Comparison of ENCODE assay signal across 8 cellular contexts in the genomic region with DNA sequence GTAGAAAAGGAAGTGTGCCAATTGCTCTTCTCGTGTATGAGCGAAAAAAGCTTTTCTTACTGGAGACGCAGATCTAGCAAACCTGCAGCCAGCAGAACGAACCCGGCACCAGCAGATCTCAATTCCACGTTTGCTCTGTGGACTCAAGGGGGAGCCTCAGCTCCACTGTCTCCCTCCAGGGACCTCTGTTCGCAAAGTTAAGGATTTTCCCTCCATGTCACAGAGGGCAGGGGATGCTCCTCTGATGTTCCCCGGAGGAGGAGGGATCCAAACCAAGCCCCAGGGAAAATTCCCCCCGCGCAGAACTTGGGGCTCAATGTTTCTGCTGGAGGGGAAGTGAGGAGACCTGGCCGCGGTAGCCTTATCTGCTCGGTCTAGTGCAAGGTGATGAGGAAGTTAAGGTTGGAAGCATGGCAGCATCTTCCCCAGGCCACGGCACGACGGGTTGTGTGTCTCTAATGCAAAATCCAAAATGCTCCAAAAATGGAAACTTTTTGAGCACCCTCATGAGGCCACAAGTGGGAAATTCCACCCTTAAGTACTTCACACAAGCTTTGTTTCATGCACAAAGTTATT. TPM values are rescaled to one million over a fixed set of nuclear protein-coding genes. Genes with fewer than 3 reads are reported as not detected.
DNase-seq lines count a peak whose midpoint lies in the region; ATAC-seq, FAIRE-seq and TF ChIP-seq lines count a peak whose summit lies in the region.

No MANE protein-coding gene starts in this region.

- no peaks in the 10 kb centered on the region for H3K9me1 ChIP-seq in K562 (ENCODE audit: control insufficient read depth, insufficient read depth, low read length)

- H2AFZ ChIP-seq in K562 (ENCODE audit: low read depth, low read length) (no peak overlapping the region), HepG2 (ENCODE audit: low read length) (no peak overlapping the region)

- no peaks in the 10 kb centered on the region for H3K27me3 ChIP-seq in K562 (ENCODE audit: control insufficient read depth in 2 of 2, insufficient read depth in 2 of 2, low read length in 2 of 2)
- no peaks in the 10 kb centered on the region for H3K27me3 ChIP-seq in HepG2 (ENCODE audit: control insufficient read depth in 1 of 2, insufficient read depth in 2 of 2, low read length in 2 of 2)
- no peaks in the 10 kb centered on the region for H3K27me3 ChIP-seq in colonic mucosa

- peak; percentile 17 to 55; a peak in 3 of 4 replicates for TF ChIP-seq RAD21 in K562 (CRISPR knock-in tag; conservative IDR thresholded peaks at IDR 0.05 in 1 of 2, IDR thresholded peaks at IDR 0.05 in 1 of 2)
- TF ChIP-seq RAD21 in HepG2 (CRISPR knock-in tag; IDR thresholded peaks at IDR 0.05), result peak; percentile 71

- in situ Hi-C loops in ACHN (cut with HindIII; ENCODE audit: low pct_ligation_motif_present, low pct_unique_long_range_greater_than_20kb, low sequenced_read_pairs), result no loop called here
- in situ Hi-C loops in K562 (cut with MboI), result no loop called here
- in situ Hi-C loops in HepG2 (cut with HindIII; ENCODE audit: extremely low pct_ligation_motif_present, low pct_unique_long_range_greater_than_20kb), result loop anchor here (5.0 to 10.0 kb wide), 2 partner anchors 77 to 100 kb away; no protein-coding TSS in a partner anchor

- 45% methylated on average over 16 of the region's 16 CpGs for WGBS in K562 (ENCODE audit: insufficient coverage, low coverage, missing lambda C conversion rate)
- 52% methylated on average over 16 of the region's 16 CpGs for WGBS in HepG2 (ENCODE audit: low lambda C conversion rate)

- CTCF ChIA-PET in K562 (lab: Yijun Ruan, JAX; ENCODE audit: low intra/inter-chr PET ratio), result no interaction called here
- CTCF ChIA-PET in HepG2 (lab: Yijun Ruan, JAX; ENCODE audit: low intra/inter-chr PET ratio, low total read pairs), result interaction anchor here (1.2 to 1.5 kb wide), 3 partner anchors 95 to 142 kb away, joined by 3 to 7 read pairs (median 5); no protein-coding TSS in a partner anchor

- BruUV-seq in K562 (replicated peaks; lab: Mats Ljungman, UMichigan) (no TSS peak), HepG2 (replicated peaks; lab: Mats Ljungman, UMichigan) (no TSS peak)

- intact Hi-C loops in K562 (cut with micrococcal nuclease), result loop anchor here (5.0 to 10.0 kb wide), 3 partner anchors 87 to 117 kb away; partner anchors contain the start of genes AMZ1 and GRIFIN
- intact Hi-C loops in HepG2 (cut with micrococcal nuclease; ENCODE audit: unreplicated experiment), result loop anchor here (1.0 to 10.0 kb wide), 4 partner anchors 69 to 114 kb away; partner anchors contain the start of gene GRIFIN
- intact Hi-C loops in colonic mucosa (cut with DNase I), result no loop called here

- H3K36me3 ChIP-seq in K562 (ENCODE audit: control insufficient read depth, insufficient read depth, low read length), result no peaks in the 10 kb centered on the region; the same call in 2 of the 3 replicates
- H3K36me3 ChIP-seq in HepG2 (replicated peaks in 1 of 2; ENCODE audit: control insufficient read depth in 1 of 2, insufficient read depth in 2 of 2, low read length in 2 of 2), result no peaks in the 10 kb centered on the region
- H3K36me3 ChIP-seq in colonic mucosa, result no peaks in the 10 kb centered on the region

- ATAC-seq in HG03066 (IDR thresholded peaks at IDR 0.05; ENCODE audit: low read depth, unreplicated experiment) (peak; percentile 32), K562 (peak; percentile 78), HepG2 (peak; percentile 92)

- no peaks in the 10 kb centered on the region for H3K79me2 ChIP-seq in K562 (ENCODE audit: control insufficient read depth, insufficient read depth, low read length)
- H3K79me2 ChIP-seq in HepG2 (ENCODE audit: insufficient read depth, low read length), result no peaks in the 10 kb centered on the region

- TF ChIP-seq POLR2A in K562 (conservative IDR thresholded peaks at IDR 0.05) (no peak), HepG2 (IDR thresholded peaks at IDR 0.05; ENCODE audit: insufficient read depth in 1 of 2, low read depth in 2 of 2, low read length in 2 of 2) (no peak)

- TF ChIP-seq CTCF in K562 (IDR thresholded peaks at IDR 0.05 in 2 of 3, conservative IDR thresholded peaks at IDR 0.05 in 1 of 3; ENCODE audit: insufficient read depth in 2 of 3, low read depth in 1 of 3, low read length in 3 of 3), result peak; percentile 61 to 68 (median 66)
- peak; percentile 89 for TF ChIP-seq CTCF in HepG2 (CRISPR knock-in tag; IDR thresholded peaks at IDR 0.05)
- no peak for TF ChIP-seq CTCF in colonic mucosa (IDR thresholded peaks at IDR 0.05)

- peak; percentile 62 for FAIRE-seq in K562 (lab: Jason Lieb, UNC)
- peak; percentile 71 for FAIRE-seq in HepG2 (lab: Jason Lieb, UNC)

- POLR2A ChIA-PET in K562 (lab: Yijun Ruan, JAX) (interaction anchor here (0.6 kb wide), 1 partner anchor 1895 kb away, joined by 3 read pairs; no protein-coding TSS in a partner anchor), HepG2 (lab: Yijun Ruan, JAX) (no interaction called here)

- H4K20me1 ChIP-seq in K562 (replicated peaks; ENCODE audit: control insufficient read depth, insufficient read depth, low read length) (peaks cover 12% of the 10 kb centered on the region), HepG2 (ENCODE audit: insufficient read depth, low read length) (no peaks in the 10 kb centered on the region)

- H3K4me3 ChIP-seq in K562, result no peak overlapping the region
- peak overlapping the region in 2 of 3 experiments; percentile 26 to 55; a peak in 3 of 6 replicates for H3K4me3 ChIP-seq in HepG2 (replicated peaks in 1 of 3; ENCODE audit: insufficient read depth in 1 of 3, low read depth in 2 of 3, low read length in 3 of 3)
- no peak overlapping the region for H3K4me3 ChIP-seq in colonic mucosa

- TF ChIP-seq EP300 in K562 (IDR thresholded peaks at IDR 0.05; ENCODE audit: low read length), result no peak
- TF ChIP-seq EP300 in HepG2 (IDR thresholded peaks at IDR 0.05; ENCODE audit: low read depth in 2 of 2, low read length in 2 of 2), result no peak
- no peak for TF ChIP-seq EP300 in HepG2 (CRISPR knock-in tag; IDR thresholded peaks at IDR 0.05; ENCODE audit: borderline replicate concordance)

- H3K9me3 ChIP-seq in K562 (replicated peaks; ENCODE audit: control insufficient read depth, insufficient read depth, low read depth, low read length) (no peaks in the 10 kb centered on the region), HepG2 (ENCODE audit: low read length) (no peaks in the 10 kb centered on the region), colonic mucosa (no peaks in the 10 kb centered on the region)

- DNase-seq in ACHN (peak; percentile 47), K562 (ENCODE audit: extremely low read depth in 1 of 4, low spot score in 3 of 4) (peak in 2 of 4 experiments; percentile 26 to 31), HepG2 (ENCODE audit: low spot score) (peak; percentile 42), T-helper 1 cell (no peak), colonic mucosa (no peak), dedifferentiated amniotic fluid mesenchymal stem cell (ENCODE audit: extremely low spot score) (no peak)
- DNase-seq in NK-92 treated with Interleukin-12 subunit alpha and Interleukin-12 subunit beta, amount 100 ng/mL, for 24 hours (lab: John Stamatoyannopoulos, UW), result no peak

- H3K9ac ChIP-seq in K562 (ENCODE audit: insufficient read depth in 1 of 2, low read depth in 2 of 2, low read length in 2 of 2) (peak overlapping the region in 1 of 2 experiments; percentile 49; a peak in 1 of 4 replicates), HepG2 (ENCODE audit: insufficient read depth, low read depth, low read length) (no peak overlapping the region), colonic mucosa (ENCODE audit: low read depth in 2 of 2, low read length in 2 of 2) (no peak overlapping the region)

- peaks cover 12 to 14% of the 10 kb centered on the region in 2 experiments; a peak in 4 of 5 replicates for H3K4me1 ChIP-seq in K562 (replicated peaks in 1 of 2; ENCODE audit: control insufficient read depth in 2 of 2, insufficient read depth in 2 of 2, low read length in 2 of 2)
- peaks cover 19% of the 10 kb centered on the region for H3K4me1 ChIP-seq in HepG2 (ENCODE audit: insufficient read depth, low read length)
- no peaks in the 10 kb centered on the region for H3K4me1 ChIP-seq in colonic mucosa

- no peak overlapping the region for H3K27ac ChIP-seq in K562 (ENCODE audit: extremely low read depth, low read depth, low read length)
- no peak overlapping the region for H3K27ac ChIP-seq in HepG2 (ENCODE audit: extremely low read length, insufficient read depth, low read length)
- H3K27ac ChIP-seq in colonic mucosa, result no peak overlapping the region

- no peak overlapping the region for H3K4me2 ChIP-seq in K562 (ENCODE audit: insufficient read depth, low read length)
- H3K4me2 ChIP-seq in HepG2 (ENCODE audit: low read depth, low read length), result peak overlapping the region; percentile 81

RNA-seq across cellular contexts. Expression of gene IQCE, which starts 9.0 kb away (rescaled TPM):
- total RNA-seq in K562 (2011; cell fraction: chromatin; rRNA removed; ENCODE audit: low replicate concordance), result 26.8 and 52.1 TPM in 2 replicates
- total RNA-seq in K562 (2011; cell fraction: nucleolus; rRNA removed), result 20.3 and 21.5 TPM in 2 replicates
- total RNA-seq in K562 (2011; cell fraction: nucleoplasm; rRNA removed), result 22.9 and 30.8 TPM in 2 replicates
- total RNA-seq in K562 (2014; rRNA removed) (7.2 and 8.5 TPM in 2 replicates), K562 (2014; rRNA removed; fragmentation: Illumina TruSeq; extraction: Trizol) (1.7 and 3.5 TPM in 2 replicates), K562 (2015; rRNA removed; fragmentation: Illumina TruSeq; extraction: Trizol) (3.7 and 4.2 TPM in 2 replicates), K562 (2021) (7.8 and 8.7 TPM in 2 replicates), HepG2 (2016; rRNA removed; fragmentation: Illumina TruSeq; extraction: Trizol) (2.5 and 3.0 TPM in 2 replicates), colonic mucosa (10 to 100 TPM; 23.2 to 36.3 TPM)
- polyA plus RNA-seq in K562 (2011; rRNA removed) (3.2 and 5.0 TPM in 2 replicates), K562 (2014; fragmentation: Illumina TruSeq; extraction: Trizol) (4.4 and 6.5 TPM in 2 replicates), K562 (2014; fragmentation: Nextera tagmentation; extraction: Ambion mirVana) (under 1 TPM; 0.18 to 0.28 TPM), K562 (2014; rRNA removed) (5.1 and 6.1 TPM in 2 replicates), HepG2 (2011; rRNA removed) (1.5 and 1.7 TPM in 2 replicates)
- polyA plus RNA-seq in K562 (2011; cell fraction: cytosol; rRNA removed), result 2.3 and 3.0 TPM in 2 replicates
- 12.8 and 18.1 TPM in 2 replicates for polyA plus RNA-seq in K562 (2011; cell fraction: nucleus; rRNA removed)
- polyA plus RNA-seq in K562 (2012), result 5.3 and 7.0 TPM in 2 replicates
- polyA minus RNA-seq in K562 (2011; rRNA and poly(A)+ RNA removed), result 3.7 and 4.7 TPM in 2 replicates
- polyA minus RNA-seq in K562 (2011; cell fraction: cytosol; rRNA and poly(A)+ RNA removed), result 3.9 and 4.8 TPM in 2 replicates
- 5.5 and 5.9 TPM in 2 replicates for polyA minus RNA-seq in K562 (2011; cell fraction: nucleus; rRNA and poly(A)+ RNA removed)
- total RNA-seq in HepG2 (2016; cell fraction: cytosol; rRNA removed; fragmentation: Illumina TruSeq; extraction: Trizol; ENCODE audit: low read depth), result 1.8 and 2.7 TPM in 2 replicates
- total RNA-seq in HepG2 (2016; cell fraction: insoluble cytoplasmic fraction; rRNA removed; fragmentation: Illumina TruSeq; extraction: Trizol), result 1.6 and 2.7 TPM in 2 replicates
- 3.0 and 4.1 TPM in 2 replicates for total RNA-seq in HepG2 (2016; cell fraction: membrane; rRNA removed; fragmentation: Illumina TruSeq; extraction: Trizol)
- total RNA-seq in HepG2 (2016; cell fraction: nucleus; rRNA removed; fragmentation: Illumina TruSeq; extraction: Trizol), result 2.9 and 4.3 TPM in 2 replicates
- polyA plus RNA-seq in HepG2 (2011; cell fraction: cytosol; rRNA removed), result 0.54 and 0.68 TPM in 2 replicates
- polyA plus RNA-seq in HepG2 (2011; cell fraction: nucleus; rRNA removed), result 4.0 and 6.8 TPM in 2 replicates
- 0.59 and 0.83 TPM in 2 replicates for polyA plus RNA-seq in HepG2 (2012)
- polyA plus RNA-seq in HepG2 (2016; cell fraction: cytosol; fragmentation: Illumina TruSeq; extraction: Trizol; ENCODE audit: low read depth), result 2.5 and 2.6 TPM in 2 replicates
- 2.2 and 3.8 TPM in 2 replicates for polyA plus RNA-seq in HepG2 (2016; cell fraction: insoluble cytoplasmic fraction; fragmentation: Illumina TruSeq; extraction: Trizol; ENCODE audit: low read depth)
- 3.3 and 3.7 TPM in 2 replicates for polyA plus RNA-seq in HepG2 (2016; cell fraction: membrane; fragmentation: Illumina TruSeq; extraction: Trizol; ENCODE audit: low read depth)
- 6.7 and 9.8 TPM in 2 replicates for polyA plus RNA-seq in HepG2 (2016; cell fraction: nucleus; fragmentation: Illumina TruSeq; extraction: Trizol; ENCODE audit: insufficient read depth, low read depth)
- 0.62 and 22.8 TPM in 2 replicates for polyA minus RNA-seq in HepG2 (2011; rRNA and poly(A)+ RNA removed; ENCODE audit: low replicate concordance)
- polyA minus RNA-seq in HepG2 (2011; cell fraction: cytosol; rRNA and poly(A)+ RNA removed), result 0.62 and 1.5 TPM in 2 replicates
- polyA minus RNA-seq in HepG2 (2011; cell fraction: nucleus; rRNA and poly(A)+ RNA removed), result 1.5 and 2.2 TPM in 2 replicates

RNA-seq across cellular contexts. Expression of gene BRAT1, which starts 12.4 kb away (rescaled TPM):
- 18.7 and 76.7 TPM in 2 replicates for total RNA-seq in K562 (2011; cell fraction: chromatin; rRNA removed; ENCODE audit: low replicate concordance)
- total RNA-seq in K562 (2011; cell fraction: nucleolus; rRNA removed), result 75.9 and 80.0 TPM in 2 replicates
- total RNA-seq in K562 (2011; cell fraction: nucleoplasm; rRNA removed), result 35.8 and 37.1 TPM in 2 replicates
- total RNA-seq in K562 (2014; rRNA removed), result 48.2 and 53.8 TPM in 2 replicates
- 1.9 and 3.7 TPM in 2 replicates for total RNA-seq in K562 (2014; rRNA removed; fragmentation: Illumina TruSeq; extraction: Trizol)
- total RNA-seq in K562 (2015; rRNA removed; fragmentation: Illumina TruSeq; extraction: Trizol), result 14.6 and 17.4 TPM in 2 replicates
- total RNA-seq in K562 (2021), result 49.6 and 49.8 TPM in 2 replicates
- polyA plus RNA-seq in K562 (2011; rRNA removed), result 10.5 and 23.7 TPM in 2 replicates
- 14.1 and 48.2 TPM in 2 replicates for polyA plus RNA-seq in K562 (2011; cell fraction: cytosol; rRNA removed)
- polyA plus RNA-seq in K562 (2011; cell fraction: nucleus; rRNA removed), result 84.7 and 142 TPM in 2 replicates
- 37.7 and 38.8 TPM in 2 replicates for polyA plus RNA-seq in K562 (2012)
- polyA plus RNA-seq in K562 (2014; fragmentation: Illumina TruSeq; extraction: Trizol), result 5.8 and 20.3 TPM in 2 replicates
- under 1 TPM; 0.13 to 0.31 TPM for polyA plus RNA-seq in K562 (2014; fragmentation: Nextera tagmentation; extraction: Ambion mirVana)
- 35.3 and 39.1 TPM in 2 replicates for polyA plus RNA-seq in K562 (2014; rRNA removed)
- 3.2 and 7.4 TPM in 2 replicates for polyA minus RNA-seq in K562 (2011; rRNA and poly(A)+ RNA removed)
- 27.3 and 27.9 TPM in 2 replicates for polyA minus RNA-seq in K562 (2011; cell fraction: cytosol; rRNA and poly(A)+ RNA removed)
- polyA minus RNA-seq in K562 (2011; cell fraction: nucleus; rRNA and poly(A)+ RNA removed), result 22.2 and 25.0 TPM in 2 replicates
- 16.7 and 20.3 TPM in 2 replicates for total RNA-seq in HepG2 (2016; rRNA removed; fragmentation: Illumina TruSeq; extraction: Trizol)
- total RNA-seq in HepG2 (2016; cell fraction: cytosol; rRNA removed; fragmentation: Illumina TruSeq; extraction: Trizol; ENCODE audit: low read depth), result 3.4 and 3.6 TPM in 2 replicates
- total RNA-seq in HepG2 (2016; cell fraction: insoluble cytoplasmic fraction; rRNA removed; fragmentation: Illumina TruSeq; extraction: Trizol), result 13.2 and 21.6 TPM in 2 replicates
- total RNA-seq in HepG2 (2016; cell fraction: membrane; rRNA removed; fragmentation: Illumina TruSeq; extraction: Trizol), result 6.7 and 7.9 TPM in 2 replicates
- 18.7 and 21.1 TPM in 2 replicates for total RNA-seq in HepG2 (2016; cell fraction: nucleus; rRNA removed; fragmentation: Illumina TruSeq; extraction: Trizol)
- 10.2 and 14.6 TPM in 2 replicates for polyA plus RNA-seq in HepG2 (2011; rRNA removed)
- polyA plus RNA-seq in HepG2 (2011; cell fraction: cytosol; rRNA removed), result 5.0 and 10.7 TPM in 2 replicates
- 126 and 171 TPM in 2 replicates for polyA plus RNA-seq in HepG2 (2011; cell fraction: nucleus; rRNA removed)
- 10.2 and 14.9 TPM in 2 replicates for polyA plus RNA-seq in HepG2 (2012)
- polyA plus RNA-seq in HepG2 (2016; cell fraction: cytosol; fragmentation: Illumina TruSeq; extraction: Trizol; ENCODE audit: low read depth), result 1.2 and 1.3 TPM in 2 replicates
- 10.1 and 12.8 TPM in 2 replicates for polyA plus RNA-seq in HepG2 (2016; cell fraction: insoluble cytoplasmic fraction; fragmentation: Illumina TruSeq; extraction: Trizol; ENCODE audit: low read depth)
- 3.8 and 4.4 TPM in 2 replicates for polyA plus RNA-seq in HepG2 (2016; cell fraction: membrane; fragmentation: Illumina TruSeq; extraction: Trizol; ENCODE audit: low read depth)
- 43.7 and 48.3 TPM in 2 replicates for polyA plus RNA-seq in HepG2 (2016; cell fraction: nucleus; fragmentation: Illumina TruSeq; extraction: Trizol; ENCODE audit: insufficient read depth, low read depth)
- 16.2 and 23.5 TPM in 2 replicates for polyA minus RNA-seq in HepG2 (2011; rRNA and poly(A)+ RNA removed; ENCODE audit: low replicate concordance)
- 7.9 and 8.9 TPM in 2 replicates for polyA minus RNA-seq in HepG2 (2011; cell fraction: cytosol; rRNA and poly(A)+ RNA removed)
- polyA minus RNA-seq in HepG2 (2011; cell fraction: nucleus; rRNA and poly(A)+ RNA removed), result 10.3 and 10.4 TPM in 2 replicates
- total RNA-seq in colonic mucosa, result 10 to 100 TPM; 19.3 to 40.0 TPM

RNA-seq across cellular contexts. Expression of gene LFNG, which starts 48.2 kb away (rescaled TPM):
- 0.76 and 4.3 TPM in 2 replicates for total RNA-seq in K562 (2011; cell fraction: chromatin; rRNA removed; ENCODE audit: low replicate concordance)
- 3.6 and 4.7 TPM in 2 replicates for total RNA-seq in K562 (2011; cell fraction: nucleolus; rRNA removed)
- 2.0 and 2.1 TPM in 2 replicates for total RNA-seq in K562 (2011; cell fraction: nucleoplasm; rRNA removed)
- 0.49 and 0.73 TPM in 2 replicates for total RNA-seq in K562 (2014; rRNA removed)
- 0.18 and 0.22 TPM in 2 replicates for total RNA-seq in K562 (2014; rRNA removed; fragmentation: Illumina TruSeq; extraction: Trizol)
- 0.25 and 0.30 TPM in 2 replicates for total RNA-seq in K562 (2015; rRNA removed; fragmentation: Illumina TruSeq; extraction: Trizol)
- 0.81 and 0.89 TPM in 2 replicates for total RNA-seq in K562 (2021)
- 0.86 and 1.2 TPM in 2 replicates for polyA plus RNA-seq in K562 (2011; rRNA removed)
- polyA plus RNA-seq in K562 (2011; cell fraction: cytosol; rRNA removed), result 1.4 and 2.5 TPM in 2 replicates
- polyA plus RNA-seq in K562 (2011; cell fraction: nucleus; rRNA removed), result 4.7 and 6.5 TPM in 2 replicates
- polyA plus RNA-seq in K562 (2012), result 0.43 and 0.47 TPM in 2 replicates
- polyA plus RNA-seq in K562 (2014; fragmentation: Illumina TruSeq; extraction: Trizol), result 0.24 and 0.39 TPM in 2 replicates
- under 1 TPM in 1 of 2 experiments, not detected in 1; 0.03 TPM for polyA plus RNA-seq in K562 (2014; fragmentation: Nextera tagmentation; extraction: Ambion mirVana)
- 0.25 and 0.28 TPM in 2 replicates for polyA plus RNA-seq in K562 (2014; rRNA removed)
- polyA minus RNA-seq in K562 (2011; rRNA and poly(A)+ RNA removed), result 0.45 and 0.49 TPM in 2 replicates
- polyA minus RNA-seq in K562 (2011; cell fraction: cytosol; rRNA and poly(A)+ RNA removed), result 0.91 and 1.0 TPM in 2 replicates
- polyA minus RNA-seq in K562 (2011; cell fraction: nucleus; rRNA and poly(A)+ RNA removed), result 3.6 and 3.8 TPM in 2 replicates
- total RNA-seq in HepG2 (2016; rRNA removed; fragmentation: Illumina TruSeq; extraction: Trizol), result 0.44 TPM in 1 of 2 replicates, not detected in the other
- total RNA-seq in HepG2 (2016; cell fraction: cytosol; rRNA removed; fragmentation: Illumina TruSeq; extraction: Trizol; ENCODE audit: low read depth), result not detected in 2 replicates
- total RNA-seq in HepG2 (2016; cell fraction: insoluble cytoplasmic fraction; rRNA removed; fragmentation: Illumina TruSeq; extraction: Trizol), result 0.18 and 0.80 TPM in 2 replicates
- 0.22 and 0.24 TPM in 2 replicates for total RNA-seq in HepG2 (2016; cell fraction: membrane; rRNA removed; fragmentation: Illumina TruSeq; extraction: Trizol)
- total RNA-seq in HepG2 (2016; cell fraction: nucleus; rRNA removed; fragmentation: Illumina TruSeq; extraction: Trizol), result 0.19 and 0.81 TPM in 2 replicates
- polyA plus RNA-seq in HepG2 (2011; rRNA removed), result 1.5 and 1.6 TPM in 2 replicates
- 1.1 and 2.1 TPM in 2 replicates for polyA plus RNA-seq in HepG2 (2011; cell fraction: cytosol; rRNA removed)
- 3.6 and 4.6 TPM in 2 replicates for polyA plus RNA-seq in HepG2 (2011; cell fraction: nucleus; rRNA removed)
- polyA plus RNA-seq in HepG2 (2012), result 0.72 and 1.2 TPM in 2 replicates
- 0.07 and 0.11 TPM in 2 replicates for polyA plus RNA-seq in HepG2 (2016; cell fraction: cytosol; fragmentation: Illumina TruSeq; extraction: Trizol; ENCODE audit: low read depth)
- polyA plus RNA-seq in HepG2 (2016; cell fraction: insoluble cytoplasmic fraction; fragmentation: Illumina TruSeq; extraction: Trizol; ENCODE audit: low read depth), result 0.16 TPM in 1 of 2 replicates, not detected in the other
- 0.12 and 0.18 TPM in 2 replicates for polyA plus RNA-seq in HepG2 (2016; cell fraction: membrane; fragmentation: Illumina TruSeq; extraction: Trizol; ENCODE audit: low read depth)
- 0.70 and 1.00 TPM in 2 replicates for polyA plus RNA-seq in HepG2 (2016; cell fraction: nucleus; fragmentation: Illumina TruSeq; extraction: Trizol; ENCODE audit: insufficient read depth, low read depth)
- polyA minus RNA-seq in HepG2 (2011; rRNA and poly(A)+ RNA removed; ENCODE audit: low replicate concordance), result 3.4 and 11.1 TPM in 2 replicates
- 1.5 TPM in 2 replicates for polyA minus RNA-seq in HepG2 (2011; cell fraction: cytosol; rRNA and poly(A)+ RNA removed)
- polyA minus RNA-seq in HepG2 (2011; cell fraction: nucleus; rRNA and poly(A)+ RNA removed), result 2.4 and 4.6 TPM in 2 replicates
- 100 to 1,000 TPM in 1 of 2 donors, 10 to 100 TPM in 1; 61.4 to 105 TPM for total RNA-seq in colonic mucosa

Comparison
In these comparisons a context has a peak if more than half of its experiments do, and no peak if none do; other contexts are left out.
1. DNase-seq: peak in ACHN (single experiment) and HepG2 (single experiment); none in T-helper 1 cell (0 of 5), colonic mucosa (single experiment), NK-92 treated with Interleukin-12 subunit alpha and Interleukin-12 subunit beta, amount 100 ng/mL, for 24 hours (single experiment) and dedifferentiated amniotic fluid mesenchymal stem cell (single experiment).
2. ATAC-seq: peak in every context shown above with its lines; median percentile 92 in HepG2; 78 in K562; 32 in HG03066.
3. H3K4me3 ChIP-seq: peak in HepG2 (2 of 3); none in K562 (single experiment) and colonic mucosa (single experiment).
4. RNA of gene LFNG, which starts 48.2 kb away (total RNA-seq): 61.4 to 105 TPM in colonic mucosa; 0.18 to 4.7 TPM in K562 and 0.18 to 0.81 TPM in HepG2; every median in the first group is over 10 times any median in the second.